In the genomic region with DNA sequence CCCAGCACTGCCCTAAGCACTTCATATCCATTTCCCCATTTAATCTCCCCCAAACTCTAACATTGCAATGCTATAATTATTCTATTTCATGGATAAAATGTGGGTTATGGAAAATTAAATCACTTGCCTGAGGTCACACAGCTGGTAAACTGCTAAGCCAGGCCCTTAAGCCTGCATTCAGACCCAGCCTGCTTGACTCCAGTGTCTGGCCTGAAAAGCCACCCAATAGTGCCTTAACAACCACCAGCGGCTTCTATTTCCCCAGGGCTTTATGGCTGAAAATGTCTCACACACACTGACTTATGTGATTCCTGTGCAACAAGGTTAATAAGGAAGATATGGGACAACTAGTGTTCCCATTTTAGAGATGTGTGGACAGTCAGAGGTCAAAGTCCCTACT, we compare ENCODE assay signal across 34 cellular contexts.
"Had no signal": no experiment of that assay in that cellular context is flagged by ENCODE, and none has a peak within 500 bp of the region (broad histone marks: within the 10 kb centered on the region; RNA-seq: fewer than 3 reads in every experiment).

No MANE protein-coding gene starts in this region.

- H3K27me3 ChIP-seq: body of pancreas, hepatocyte had no signal

- H3K9me3 ChIP-seq: body of pancreas, gastroesophageal sphincter, heart right ventricle had no signal

- ATAC-seq: activated CD4-positive, alpha-beta T cell treated with anti-CD3 and anti-CD28 coated beads for 36 hours; activated CD4-positive, CD25-positive, alpha-beta regulatory T cell treated with anti-CD3 and anti-CD28 coated beads, Interleukin-2, amount 50 U/mL, for 24 hours; activated T-cell treated with anti-CD3 and anti-CD28 coated beads, Interleukin-2, amount 50 U/mL, for 72 hours; body of pancreas; esophagus mucosa; gastroesophageal sphincter; heart right ventricle; T-helper 17 cell had no signal

- H3K4me3 ChIP-seq: body of pancreas, coronary artery, dorsolateral prefrontal cortex, gastroesophageal sphincter, heart right ventricle, hepatocyte had no signal

- H3K4me1 Mint-ChIP-seq: activated B cell treated with CpG ODN at 0.5 μM for 24 hours; activated CD4-positive, alpha-beta memory T cell treated with anti-CD3 and anti-CD28 coated beads, Interleukin-2, amount 10 ng/mL, durations not matched to agents 7 days and 5 days; activated CD4-positive, alpha-beta T cell treated with anti-CD3 and anti-CD28 coated beads for 36 hours; activated CD4-positive, alpha-beta T cell treated with anti-CD3 and anti-CD28 coated beads, Interleukin-2, amount 10 ng/mL, durations not matched to agents 7 days and 5 days; central memory CD8-positive, alpha-beta T cell; endodermal cell; T-helper 17 cell had no signal

- H3K4me1 ChIP-seq: body of pancreas, gastroesophageal sphincter, heart right ventricle had no signal

- H3K9me3 Mint-ChIP-seq: activated B cell treated with CpG ODN at 0.5 μM for 24 hours; activated CD4-positive, alpha-beta memory T cell treated with anti-CD3 and anti-CD28 coated beads, Interleukin-2, amount 10 ng/mL, durations not matched to agents 7 days and 5 days; activated CD4-positive, alpha-beta T cell treated with anti-CD3 and anti-CD28 coated beads, Interleukin-2, amount 10 ng/mL, durations not matched to agents 7 days and 5 days; activated T-cell treated with anti-CD3 and anti-CD28 coated beads, Interleukin-2, amount 50 U/mL, for 24 hours; central memory CD8-positive, alpha-beta T cell; dendritic cell treated with granulocyte-macrophage colony-stimulating factor and Interleukin-4, amounts not matched to agents 40 ng/mL and 50 ng/mL, for 4 days; endodermal cell; T-helper 2 cell treated with Interferon-gamma antibody and Interleukin-4, amounts not matched to agents 5 μg/mL and 100 μg/mL, for 36 hours had no signal

- DNase-seq: activated B cell treated with CpG ODN at 0.5 μM for 24 hours; activated CD4-positive, alpha-beta memory T cell treated with anti-CD3 and anti-CD28 coated beads, Interleukin-2, amount 10 ng/mL, durations not matched to agents 7 days and 5 days; activated CD4-positive, alpha-beta T cell treated with anti-CD3 and anti-CD28 coated beads for 36 hours; activated CD4-positive, alpha-beta T cell treated with anti-CD3 and anti-CD28 coated beads, Interleukin-2, amount 10 ng/mL, durations not matched to agents 7 days and 5 days; activated CD4-positive, alpha-beta T cell treated with anti-CD3 and anti-CD28 coated beads, Interleukin-2, amount 50 U/mL, for 4 hours; activated CD8-positive, alpha-beta memory T cell treated with anti-CD3 and anti-CD28 coated beads, Interleukin-2, amount 50 U/mL, for 48 hours; activated effector memory CD4-positive, alpha-beta T cell treated with Interleukin-2 at 50 U/mL for 16 hours; activated gamma-delta T cell treated with Interleukin-2 at 50 U/mL for 16 hours; activated naive CD4-positive, alpha-beta T cell treated with anti-CD3 and anti-CD28 coated beads, Interleukin-2, amount 50 U/mL, for 16 hours; activated naive CD4-positive, alpha-beta T cell treated with Interleukin-2 at 50 U/mL for 16 hours; activated T-cell treated with anti-CD3 and anti-CD28 coated beads for 4 hours; activated T-cell treated with anti-CD3 and anti-CD28 coated beads, Interleukin-2, amount 50 U/mL, for 24 hours; activated T-cell treated with anti-CD3 and anti-CD28 coated beads, Interleukin-2, amount 50 U/mL, for 72 hours; amniotic stem cell; aorta; body of pancreas; dorsolateral prefrontal cortex; effector memory CD4-positive, alpha-beta T cell; endodermal cell; foreskin melanocyte; heart right ventricle; T-helper 1 cell; T-helper 17 cell; T1000; WERI-Rb-1 had no signal

- H3K27me3 Mint-ChIP-seq: activated B cell treated with CpG ODN at 0.5 μM for 24 hours; activated CD4-positive, alpha-beta memory T cell treated with anti-CD3 and anti-CD28 coated beads, Interleukin-2, amount 10 ng/mL, durations not matched to agents 7 days and 5 days; activated CD4-positive, alpha-beta T cell treated with anti-CD3 and anti-CD28 coated beads for 36 hours; activated CD4-positive, alpha-beta T cell treated with anti-CD3 and anti-CD28 coated beads, Interleukin-2, amount 10 ng/mL, durations not matched to agents 7 days and 5 days; activated naive CD8-positive, alpha-beta T cell; activated T-cell treated with anti-CD3 and anti-CD28 coated beads, Interleukin-2, amount 50 U/mL, for 24 hours; central memory CD8-positive, alpha-beta T cell; dendritic cell treated with granulocyte-macrophage colony-stimulating factor and Interleukin-4, amounts not matched to agents 40 ng/mL and 50 ng/mL, for 4 days; T-helper 17 cell had no signal

- H3K27ac Mint-ChIP-seq: activated B cell treated with CpG ODN at 0.5 μM for 24 hours; activated CD4-positive, alpha-beta memory T cell treated with anti-CD3 and anti-CD28 coated beads, Interleukin-2, amount 10 ng/mL, durations not matched to agents 7 days and 5 days; activated CD4-positive, alpha-beta T cell treated with anti-CD3 and anti-CD28 coated beads for 36 hours; activated CD4-positive, alpha-beta T cell treated with anti-CD3 and anti-CD28 coated beads, Interleukin-2, amount 10 ng/mL, durations not matched to agents 7 days and 5 days; activated naive CD8-positive, alpha-beta T cell; activated T-cell treated with anti-CD3 and anti-CD28 coated beads, Interleukin-2, amount 50 U/mL, for 24 hours; activated T-cell treated with anti-CD3 and anti-CD28 coated beads, Interleukin-2, amount 50 U/mL, for 72 hours; dendritic cell treated with granulocyte-macrophage colony-stimulating factor and Interleukin-4, amounts not matched to agents 40 ng/mL and 50 ng/mL, for 4 days; endodermal cell; T-helper 17 cell; T-helper 2 cell treated with Interferon-gamma antibody and Interleukin-4, amounts not matched to agents 5 μg/mL and 100 μg/mL, for 36 hours had no signal

- H3K27ac ChIP-seq: body of pancreas, coronary artery, dorsolateral prefrontal cortex, gastroesophageal sphincter, heart right ventricle, hepatocyte, WERI-Rb-1 had no signal

- H3K36me3 ChIP-seq: gastroesophageal sphincter, heart right ventricle, WERI-Rb-1 had no signal

- H3K36me3 Mint-ChIP-seq: activated naive CD8-positive, alpha-beta T cell had no signal

- H3K4me3 Mint-ChIP-seq: activated B cell treated with CpG ODN at 0.5 μM for 24 hours; activated CD4-positive, alpha-beta memory T cell treated with anti-CD3 and anti-CD28 coated beads, Interleukin-2, amount 10 ng/mL, durations not matched to agents 7 days and 5 days; activated CD4-positive, alpha-beta T cell treated with anti-CD3 and anti-CD28 coated beads for 36 hours; activated CD4-positive, alpha-beta T cell treated with anti-CD3 and anti-CD28 coated beads, Interleukin-2, amount 10 ng/mL, durations not matched to agents 7 days and 5 days; activated naive CD8-positive, alpha-beta T cell; activated T-cell treated with anti-CD3 and anti-CD28 coated beads, Interleukin-2, amount 50 U/mL, for 24 hours; activated T-cell treated with anti-CD3 and anti-CD28 coated beads, Interleukin-2, amount 50 U/mL, for 72 hours; central memory CD8-positive, alpha-beta T cell; dendritic cell treated with granulocyte-macrophage colony-stimulating factor and Interleukin-4, amounts not matched to agents 40 ng/mL and 50 ng/mL, for 4 days; endodermal cell; T-helper 17 cell; T-helper 2 cell treated with Interferon-gamma antibody and Interleukin-4, amounts not matched to agents 5 μg/mL and 100 μg/mL, for 36 hours had no signal
